Comparison of ENCODE assay signal across 8 cellular contexts in genomic region chr6:20403080-20403765, GRCh38. TPM values are rescaled to one million over a fixed set of nuclear protein-coding genes. Genes with fewer than 3 reads are reported as not detected.
A peak's percentile ranks its signal among the peaks of the same experiment; 100 is the strongest.
DNase-seq lines count a peak whose midpoint lies in the region; ATAC-seq and TF ChIP-seq lines count a peak whose summit lies in the region.

No MANE protein-coding gene starts in this region.

- peak overlapping the region; percentile 84 for H3K27ac Mint-ChIP-seq in neural crest cell (ENCODE audit: unreplicated experiment)

- H3K79me2 ChIP-seq in DOHH2 (ENCODE audit: control insufficient read depth, low read length), result peaks cover 62% of the 10 kb centered on the region

- peak; percentile 53 for ATAC-seq in GM21723 (IDR thresholded peaks at IDR 0.05; ENCODE audit: unreplicated experiment)

- H3F3A ChIP-seq in DOHH2 (ENCODE audit: control insufficient read depth, insufficient read depth), result peaks cover 8% of the 10 kb centered on the region

- no peaks in the 10 kb centered on the region for H3K9me2 ChIP-seq in DOHH2 (replicated peaks; ENCODE audit: control insufficient read depth, low read length)

- H3K4me3 ChIP-seq in DOHH2 (ENCODE audit: low read length) (peak overlapping the region; percentile 87), stomach (peak overlapping the region; percentile 74 to 77 (median 75))

- intact Hi-C loops in stomach (cut with DNase I; ENCODE audit: low total_unique reads), result no loop called here

- WGBS in stomach, 5 donors, result 0 to 1% (median 0%) methylated on average over 14 to 72 of the region's 72 CpGs

- H3K27me3 Mint-ChIP-seq in neural crest cell (ENCODE audit: low read depth), result peaks cover 14% of the 10 kb centered on the region

- in situ Hi-C loops in KBM-7 (cut with MboI; ENCODE audit: low pct_unique_long_range_greater_than_20kb, low sequenced_read_pairs), result no loop called here

- peak overlapping the region; percentile 76 for H3K4me2 ChIP-seq in DOHH2 (ENCODE audit: low read length)

- peak; percentile 80 for DNase-seq in KBM-7
- DNase-seq in activated effector memory CD4-positive, alpha-beta T cell treated with Interleukin-2 at 50 U/mL for 16 hours, result peak; percentile 82
- DNase-seq in fibroblast of the conjunctiva (ENCODE audit: low read depth), result peak; percentile 65
- peak; percentile 74 for DNase-seq in neural crest cell (ENCODE audit: low read depth, low spot score)
- DNase-seq in stomach, result peak; percentile 84

- H3K36me3 ChIP-seq in DOHH2 (ENCODE audit: control insufficient read depth, low read length), result peaks cover 55% of the 10 kb centered on the region
- no peaks in the 10 kb centered on the region for H3K36me3 ChIP-seq in stomach

- no peak for TF ChIP-seq EP300 in stomach (IDR thresholded peaks at IDR 0.05)

- peak overlapping the region; percentile 88 for H3K4me3 Mint-ChIP-seq in neural crest cell

- H3K4me1 ChIP-seq in DOHH2 (ENCODE audit: control insufficient read depth, low read length) (peaks cover 42% of the 10 kb centered on the region), stomach (peaks cover 0 to 36% (median 21%) of the 10 kb centered on the region in 4 donors)

- H3K36me3 Mint-ChIP-seq in neural crest cell (ENCODE audit: low read depth), result peaks cover 10% of the 10 kb centered on the region

- no peaks in the 10 kb centered on the region for H3K27me3 ChIP-seq in DOHH2 (ENCODE audit: control insufficient read depth, low read length)
- no peaks in the 10 kb centered on the region for H3K27me3 ChIP-seq in stomach

- no peaks in the 10 kb centered on the region for H3K9me3 Mint-ChIP-seq in neural crest cell

- peaks cover 18% of the 10 kb centered on the region for H4K20me1 ChIP-seq in DOHH2 (ENCODE audit: control insufficient read depth, insufficient read depth, low read depth, low read length)

- no peak for TF ChIP-seq CTCF in DOHH2 (IDR thresholded peaks at IDR 0.05; ENCODE audit: low read depth, low read length, poor library complexity, severe bottlenecking)
- TF ChIP-seq CTCF in neural crest cell (conservative IDR thresholded peaks at IDR 0.05), result no peak
- TF ChIP-seq CTCF in stomach (IDR thresholded peaks at IDR 0.05), result no peak

- TF ChIP-seq POLR2A in Raji (IDR thresholded peaks at IDR 0.05; ENCODE audit: insufficient read depth, low read depth, low read length) (peak; percentile 75), stomach (IDR thresholded peaks at IDR 0.05) (no peak)

- peaks cover 33% of the 10 kb centered on the region for H3K4me1 Mint-ChIP-seq in neural crest cell

- peak overlapping the region; percentile 92 for H3K27ac ChIP-seq in DOHH2 (ENCODE audit: low read depth, low read length)
- H3K27ac ChIP-seq in stomach, result peak overlapping the region; percentile 64 to 95 (median 89)

- H3K9me3 ChIP-seq in DOHH2 (ENCODE audit: control insufficient read depth, insufficient read depth, low read length), result no peaks in the 10 kb centered on the region
- no peaks in the 10 kb centered on the region for H3K9me3 ChIP-seq in stomach

RNA-seq across cellular contexts. Expression of gene E2F3, which starts 1.5 kb away (rescaled TPM):
- total RNA-seq in neural crest cell, result 43.8 and 44.9 TPM in 2 replicates
- 10 to 100 TPM in 2 of 5 donors, 1 to 10 TPM in 2, under 1 TPM in 1; 0.58 to 11.6 (median 6.4) TPM for total RNA-seq in stomach
- 1 to 10 TPM; 1.4 to 3.1 (median 2.6) TPM for polyA plus RNA-seq in stomach

Comparison
In these comparisons a context has a peak if more than half of its experiments do, and no peak if none do; other contexts are left out.
1. Peak in every context shown above with its lines: DNase-seq, ATAC-seq, H3K4me3 ChIP-seq and H3K27ac ChIP-seq.